ENCODE assay signal across 26 cellular contexts in genomic region chr10:88428976-88429375, GRCh38.
DNase-seq lines count a peak whose midpoint lies in the region; ATAC-seq, FAIRE-seq and TF ChIP-seq lines count a peak whose summit lies in the region.
"Had no signal": no experiment of that assay in that cellular context is flagged by ENCODE, and none has a peak within 500 bp of the region (broad histone marks: within the 10 kb centered on the region; RNA-seq: fewer than 3 reads in every experiment).

No MANE protein-coding gene starts in this region.

- no peak for TF ChIP-seq CTCF in uterus (IDR thresholded peaks at IDR 0.05)

- ATAC-seq in left ventricle myocardium superior (no peak), Right ventricle myocardium superior (ENCODE audit: poor library complexity) (no peak)
- ATAC-seq: CD8-positive, alpha-beta T cell; GM12878; HepG2 had no signal

- H3K27me3 ChIP-seq in subcutaneous abdominal adipose tissue (ENCODE audit: control insufficient read depth in 5 of 5, insufficient read depth in 4 of 5, low read length in 5 of 5) (no peaks in the 10 kb centered on the region), uterus (no peaks in the 10 kb centered on the region)
- H3K27me3 ChIP-seq: Peyer's patch had no signal

- no peak for TF ChIP-seq POLR2A in uterus (IDR thresholded peaks at IDR 0.05)

- intact Hi-C loops in left ventricle myocardium superior (cut with micrococcal nuclease) (no loop called here), Right ventricle myocardium superior (cut with DNase I) (loop anchor here (10.0 kb wide), 1 partner anchor 106 kb away; no protein-coding TSS in a partner anchor), uterus (cut with DNase I; ENCODE audit: low total_unique reads) (no loop called here)

- no peak overlapping the region for H3K4me3 ChIP-seq in subcutaneous abdominal adipose tissue (ENCODE audit: low read depth in 1 of 5, low read length in 5 of 5)
- no peak overlapping the region for H3K4me3 ChIP-seq in uterus
- H3K4me3 ChIP-seq: GM12878, Peyer's patch, SK-N-MC had no signal

- H3K9me3 ChIP-seq in subcutaneous abdominal adipose tissue (ENCODE audit: control insufficient read depth in 5 of 5, low read length in 5 of 5) = no peaks in the 10 kb centered on the region
- no peaks in the 10 kb centered on the region for H3K9me3 ChIP-seq in uterus
- H3K9me3 ChIP-seq: Caco-2, Peyer's patch had no signal

- peaks cover 0 to 21% (median 10%) of the 10 kb centered on the region in 5 donors for H3K4me1 ChIP-seq in subcutaneous abdominal adipose tissue (ENCODE audit: control insufficient read depth in 5 of 5, insufficient read depth in 5 of 5, low read length in 5 of 5)
- H3K4me1 ChIP-seq in uterus = no peaks in the 10 kb centered on the region
- H3K4me1 ChIP-seq: Caco-2, Peyer's patch had no signal

- DNase-seq in left ventricle myocardium superior = peak; percentile 48
- no peak for DNase-seq in Right ventricle myocardium superior
- DNase-seq in NCI-H69 (lab: John Stamatoyannopoulos, UW) = peak; percentile 64
- no peak for DNase-seq in HK-2 (ENCODE audit: unreplicated experiment)
- no peak for DNase-seq in iPS-NIHi11 (ENCODE audit: low spot score)
- no peak for DNase-seq in uterus
- DNase-seq: Caco-2; CD8-positive, alpha-beta T cell; DMS 273 treated with DMSO at 0.1 percent for 48 hours; DMS79; GDM1; Karpas-422; NCI-H1092; NCI-H1417 treated with DMSO at 0.1 percent for 48 hours; NCI-H1694 treated with DMSO at 0.1 percent for 48 hours; NCI-H2171; NCI-H510A treated with DMSO at 0.1 percent for 48 hours; Peyer's patch; SIG-M5 had no signal

- no peak overlapping the region for H3K9ac ChIP-seq in subcutaneous abdominal adipose tissue (ENCODE audit: low read length in 5 of 5)

- H3K27ac ChIP-seq in subcutaneous abdominal adipose tissue (ENCODE audit: low read depth, low read length) (peak overlapping the region; percentile 66), uterus (no peak overlapping the region)
- H3K27ac ChIP-seq: C4-2B, Peyer's patch, SK-N-MC had no signal

- no peaks in the 10 kb centered on the region for H3K36me3 ChIP-seq in subcutaneous abdominal adipose tissue (ENCODE audit: control insufficient read depth in 5 of 5, insufficient read depth in 5 of 5, low read length in 5 of 5)
- H3K36me3 ChIP-seq in uterus = no peaks in the 10 kb centered on the region
- H3K36me3 ChIP-seq: Peyer's patch had no signal

- FAIRE-seq in islet of Langerhans (lab: Jason Lieb, UNC) = peak; percentile 30
- FAIRE-seq: A204.1, HepG2 had no signal

Comparison
In these comparisons a context has a peak if more than half of its experiments do, and no peak if none do; other contexts are left out.
1. DNase-seq: peak in left ventricle myocardium superior (single experiment) and NCI-H69 (single experiment); none in Right ventricle myocardium superior (single experiment), HK-2 (single experiment), iPS-NIHi11 (single experiment) and uterus (0 of 2).